In the genomic region with DNA sequence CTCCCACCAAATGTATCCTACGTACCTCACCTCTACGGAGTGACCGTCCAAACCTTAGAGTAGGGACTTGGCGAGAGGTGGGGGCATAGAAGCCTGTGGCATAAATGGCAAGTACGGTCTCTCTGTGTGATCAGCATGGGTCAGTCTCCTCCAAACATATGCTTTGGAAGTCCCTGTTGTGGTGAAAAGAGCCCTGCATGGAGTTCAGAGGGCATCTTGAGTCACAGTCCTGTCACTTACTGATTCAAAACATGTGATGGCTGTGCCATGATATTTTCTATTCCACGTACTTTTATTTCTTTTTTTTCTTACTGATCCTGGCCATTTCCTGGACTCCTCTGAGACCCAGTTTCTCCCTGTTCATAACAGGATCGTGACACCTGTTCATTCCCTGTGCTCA, we compare ENCODE assay signal across 14 cellular contexts.
A peak's percentile ranks its signal among the peaks of the same experiment; 100 is the strongest.
DNase-seq lines count a peak whose midpoint lies in the region; ATAC-seq lines count a peak whose summit lies in the region.
"Had no signal": no experiment of that assay in that cellular context is flagged by ENCODE, and none has a peak within 500 bp of the region (broad histone marks: within the 10 kb centered on the region; RNA-seq: fewer than 3 reads in every experiment).

No MANE protein-coding gene starts in this region.

- H3K4me3 Mint-ChIP-seq in activated CD4-positive, alpha-beta T cell treated with anti-CD3 and anti-CD28 coated beads, Interleukin-2, amount 10 ng/mL, durations not matched to agents 24 days and 14 days: peak overlapping the region; percentile 61
- H3K4me3 Mint-ChIP-seq in activated CD8-positive, alpha-beta T cell treated with anti-CD3 and anti-CD28 coated beads, Interleukin-2, amount 10 ng/mL, durations not matched to agents 7 days and 5 days: no peak overlapping the region
- peak overlapping the region; percentile 62 to 86 (median 80) for H3K4me3 Mint-ChIP-seq in naive thymus-derived CD8-positive, alpha-beta T cell
- H3K4me3 Mint-ChIP-seq: neural progenitor cell had no signal

- no peaks in the 10 kb centered on the region for H3K27me3 Mint-ChIP-seq in activated CD4-positive, alpha-beta T cell treated with anti-CD3 and anti-CD28 coated beads, Interleukin-2, amount 10 ng/mL, durations not matched to agents 24 days and 14 days
- no peaks in the 10 kb centered on the region for H3K27me3 Mint-ChIP-seq in activated CD8-positive, alpha-beta T cell treated with anti-CD3 and anti-CD28 coated beads, Interleukin-2, amount 10 ng/mL, durations not matched to agents 7 days and 5 days (ENCODE audit: low read depth)
- H3K27me3 Mint-ChIP-seq in naive thymus-derived CD8-positive, alpha-beta T cell: no peaks in the 10 kb centered on the region

- peaks cover 45% of the 10 kb centered on the region for H3K4me1 Mint-ChIP-seq in activated CD4-positive, alpha-beta T cell treated with anti-CD3 and anti-CD28 coated beads, Interleukin-2, amount 10 ng/mL, durations not matched to agents 24 days and 14 days
- H3K4me1 Mint-ChIP-seq in activated CD8-positive, alpha-beta T cell treated with anti-CD3 and anti-CD28 coated beads, Interleukin-2, amount 10 ng/mL, durations not matched to agents 7 days and 5 days (ENCODE audit: low read depth): peaks cover 50% of the 10 kb centered on the region
- H3K4me1 Mint-ChIP-seq in naive thymus-derived CD8-positive, alpha-beta T cell: peaks cover 35 to 69% (median 64%) of the 10 kb centered on the region in 4 donors

- intact Hi-C loops in activated CD4-positive, alpha-beta T cell treated with anti-CD3 and anti-CD28 coated beads, Interleukin-2, amount 10 ng/mL, durations not matched to agents 24 days and 14 days (cut with micrococcal nuclease): loop anchor here (10.0 kb wide), 1 partner anchor 626 kb away; the partner anchor contains the start of gene MAN1A1

- peak overlapping the region; percentile 88 for H3K27ac Mint-ChIP-seq in activated CD4-positive, alpha-beta T cell treated with anti-CD3 and anti-CD28 coated beads, Interleukin-2, amount 10 ng/mL, durations not matched to agents 24 days and 14 days
- peak overlapping the region; percentile 87 for H3K27ac Mint-ChIP-seq in activated CD8-positive, alpha-beta T cell treated with anti-CD3 and anti-CD28 coated beads, Interleukin-2, amount 10 ng/mL, durations not matched to agents 7 days and 5 days
- H3K27ac Mint-ChIP-seq in naive thymus-derived CD8-positive, alpha-beta T cell: peak overlapping the region; percentile 93 to 99 (median 96)

- POLR2A ChIA-PET in activated CD8-positive, alpha-beta T cell treated with anti-CD3 and anti-CD28 coated beads, Interleukin-2, amount 10 ng/mL, durations not matched to agents 7 days and 5 days (lab: Charles Lee): interaction anchor here (1.0 to 2.8 kb wide), 2 partner anchors 9 to 68 kb away, joined by 3 to 33 read pairs; no protein-coding TSS in a partner anchor
- POLR2A ChIA-PET in naive thymus-derived CD8-positive, alpha-beta T cell (lab: Charles Lee): interaction anchor here (1.1 to 6.2 kb wide), 4 partner anchors 8 to 67 kb away, joined by 3 to 107 read pairs (median 9); partner anchors contain the start of gene CEP85L

- ATAC-seq in GM19035 (IDR thresholded peaks at IDR 0.05; ENCODE audit: unreplicated experiment) (peak; percentile 8), HG03432 (IDR thresholded peaks at IDR 0.05; ENCODE audit: unreplicated experiment) (no peak)
- no peak for ATAC-seq in activated CD8-positive, alpha-beta T cell treated with anti-CD3 and anti-CD28 coated beads, Interleukin-2, amount 10 ng/mL, durations not matched to agents 7 days and 5 days
- peak; percentile 4 to 5 for ATAC-seq in naive thymus-derived CD8-positive, alpha-beta T cell

- no peaks in the 10 kb centered on the region for H3K9me3 Mint-ChIP-seq in activated CD4-positive, alpha-beta T cell treated with anti-CD3 and anti-CD28 coated beads, Interleukin-2, amount 10 ng/mL, durations not matched to agents 24 days and 14 days
- H3K9me3 Mint-ChIP-seq in activated CD8-positive, alpha-beta T cell treated with anti-CD3 and anti-CD28 coated beads, Interleukin-2, amount 10 ng/mL, durations not matched to agents 7 days and 5 days (ENCODE audit: insufficient read depth): no peaks in the 10 kb centered on the region
- no peaks in the 10 kb centered on the region for H3K9me3 Mint-ChIP-seq in naive thymus-derived CD8-positive, alpha-beta T cell

- CTCF ChIA-PET in activated CD8-positive, alpha-beta T cell treated with anti-CD3 and anti-CD28 coated beads, Interleukin-2, amount 10 ng/mL, durations not matched to agents 7 days and 5 days (lab: Charles Lee): interaction anchor here (1.3 to 2.0 kb wide), 2 partner anchors 10 to 11 kb away, joined by 4 to 8 read pairs; no protein-coding TSS in a partner anchor

- no peak for DNase-seq in activated CD4-positive, alpha-beta T cell treated with anti-CD3 and anti-CD28 coated beads, Interleukin-2, amount 10 ng/mL, durations not matched to agents 24 days and 14 days
- no peak for DNase-seq in activated CD4-positive, alpha-beta T cell treated with anti-CD3 and anti-CD28 coated beads for 1 hour
- DNase-seq in activated CD8-positive, alpha-beta T cell treated with anti-CD3 and anti-CD28 coated beads, Interleukin-2, amount 10 ng/mL, durations not matched to agents 7 days and 5 days: no peak
- no peak for DNase-seq in naive thymus-derived CD8-positive, alpha-beta T cell
- DNase-seq in GM19238 (ENCODE audit: insufficient read length, low spot score) (no peak), pons (ENCODE audit: low spot score) (no peak)
- DNase-seq: activated CD4-positive, alpha-beta T cell treated with anti-CD3 and anti-CD28 coated beads for 4 hours; NCI-H2029; SHP77 treated with DMSO at 0.1 percent for 48 hours; stimulated activated naive CD4-positive, alpha-beta T cell treated with Interleukin-2 at 50 U/mL for 16 hours; T-helper 9 cell had no signal

- no peaks in the 10 kb centered on the region for H3K36me3 Mint-ChIP-seq in activated CD4-positive, alpha-beta T cell treated with anti-CD3 and anti-CD28 coated beads, Interleukin-2, amount 10 ng/mL, durations not matched to agents 24 days and 14 days (ENCODE audit: low read depth)
- no peaks in the 10 kb centered on the region for H3K36me3 Mint-ChIP-seq in activated CD8-positive, alpha-beta T cell treated with anti-CD3 and anti-CD28 coated beads, Interleukin-2, amount 10 ng/mL, durations not matched to agents 7 days and 5 days (ENCODE audit: low read depth)
- H3K36me3 Mint-ChIP-seq in naive thymus-derived CD8-positive, alpha-beta T cell: no peaks in the 10 kb centered on the region
- H3K36me3 Mint-ChIP-seq: neural progenitor cell had no signal

Comparison
In these comparisons a context has a peak if more than half of its experiments do, and no peak if none do; other contexts are left out.
1. ATAC-seq: peak in GM19035 (single experiment) and naive thymus-derived CD8-positive, alpha-beta T cell (2 of 2); none in activated CD8-positive, alpha-beta T cell treated with anti-CD3 and anti-CD28 coated beads, Interleukin-2, amount 10 ng/mL, durations not matched to agents 7 days and 5 days (single experiment) and HG03432 (single experiment).
2. Peak in every context shown above with its lines, with median percentiles within 50 percentile points of each other: H3K27ac Mint-ChIP-seq.